Comparison of ENCODE assay signal across 13 cellular contexts in genomic region chr4:26323807-26324206, GRCh38. TPM values are rescaled to one million over a fixed set of nuclear protein-coding genes. Genes with fewer than 3 reads are reported as not detected.
A peak's percentile ranks its signal among the peaks of the same experiment; 100 is the strongest.
DNase-seq lines count a peak whose midpoint lies in the region; ATAC-seq, FAIRE-seq and TF ChIP-seq lines count a peak whose summit lies in the region.
"Had no signal": no experiment of that assay in that cellular context is flagged by ENCODE, and none has a peak within 500 bp of the region (broad histone marks: within the 10 kb centered on the region; RNA-seq: fewer than 3 reads in every experiment).

No MANE protein-coding gene starts in this region.

- no peak overlapping the region for H4K8ac ChIP-seq in H1 (ENCODE audit: extremely low read depth, insufficient read depth, low read length)

- H3K9me3 ChIP-seq in OCI-LY7 (ENCODE audit: low read length) (no peaks in the 10 kb centered on the region), H1 (ENCODE audit: insufficient read depth in 2 of 2, low read depth in 1 of 2, low read length in 1 of 2) (no peaks in the 10 kb centered on the region)
- H3K9me3 ChIP-seq: A549, lower lobe of right lung, right atrium auricular region had no signal

- TF ChIP-seq EP300 in H1 (IDR thresholded peaks at IDR 0.05; ENCODE audit: borderline replicate concordance in 1 of 2, low read depth in 2 of 2, low read length in 2 of 2): no peak

- TF ChIP-seq CTCF in OCI-LY7 (conservative IDR thresholded peaks at IDR 0.05; ENCODE audit: low read length): 0 out of 2 replicates have a peak, but pooled peaks have one; percentile 24
- TF ChIP-seq CTCF in H1 (IDR thresholded peaks at IDR 0.05; ENCODE audit: control extremely low read depth in 1 of 3, insufficient read depth in 1 of 3, low read depth in 1 of 3, low read length in 3 of 3): no peak
- TF ChIP-seq CTCF in retinal pigment epithelial cell (conservative IDR thresholded peaks at IDR 0.05; ENCODE audit: low read depth, low read length): peak; percentile 7

- peaks cover 2% of the 10 kb centered on the region; the same call in 1 of the 2 replicates for H3K79me1 ChIP-seq in H1 (ENCODE audit: low read depth, low read length)

- no peak overlapping the region for H3K56ac ChIP-seq in H1 (replicated peaks; ENCODE audit: insufficient read length, low read depth, low read length)

- FAIRE-seq in H1 (lab: Jason Lieb, UNC): no peak
- FAIRE-seq in HTR-8/SVneo (lab: Jason Lieb, UNC): no peak
- FAIRE-seq: A549 had no signal

- no peak for TF ChIP-seq POLR2A in H1 (IDR thresholded peaks at IDR 0.05; ENCODE audit: control extremely low read depth in 1 of 2, low read depth in 2 of 2, low read length in 2 of 2)

- H3K27ac ChIP-seq in OCI-LY7 (ENCODE audit: low read depth, low read length, poor library complexity, severe bottlenecking) (no peak overlapping the region), H1 (ENCODE audit: low read depth, low read length) (no peak overlapping the region)
- H3K27ac ChIP-seq: A549, lower lobe of right lung, right atrium auricular region had no signal

- H3K27me3 ChIP-seq in H1 (replicated peaks in 1 of 4; ENCODE audit: control insufficient read depth in 3 of 4, extremely low read depth in 1 of 4, insufficient read depth in 3 of 4, low read length in 3 of 4): no peaks in the 10 kb centered on the region
- H3K27me3 ChIP-seq: right atrium auricular region had no signal

- POLR2A ChIA-PET in OCI-LY7 (lab: Charles Lee): no interaction called here
- POLR2A ChIA-PET in H1 (lab: Charles Lee; ENCODE audit: partially characterized antibody): no interaction called here

- H3K4me2 ChIP-seq in OCI-LY7 (ENCODE audit: low read length): peak overlapping the region; percentile 93
- H3K4me2 ChIP-seq in H1 (ENCODE audit: insufficient read depth in 1 of 2, low read depth in 2 of 2, low read length in 2 of 2): peak overlapping the region; percentile 63 to 71; a peak in 3 of 4 replicates
- H3K4me2 ChIP-seq: A549 had no signal

- peaks cover 43% of the 10 kb centered on the region for H3K4me1 Mint-ChIP-seq in activated CD4-positive, alpha-beta T cell treated with anti-CD3 and anti-CD28 coated beads, Interleukin-2, amount 10 ng/mL, durations not matched to agents 24 days and 14 days

- H2BK15ac ChIP-seq in H1 (ENCODE audit: low read length): no peak overlapping the region

- H4K20me1 ChIP-seq in OCI-LY7 (ENCODE audit: insufficient read depth, low read length): peaks cover 38% of the 10 kb centered on the region
- H4K20me1 ChIP-seq in H1 (replicated peaks in 1 of 2; ENCODE audit: control insufficient read depth in 1 of 2, insufficient read depth in 2 of 2, low read length in 2 of 2): peaks cover 27 to 42% of the 10 kb centered on the region in 2 experiments

- intact Hi-C loops in activated CD4-positive, alpha-beta T cell treated with anti-CD3 and anti-CD28 coated beads, Interleukin-2, amount 10 ng/mL, durations not matched to agents 24 days and 14 days (cut with micrococcal nuclease): loop anchor here (2.0 to 5.0 kb wide), 3 partner anchors 295 to 533 kb away; no protein-coding TSS in a partner anchor
- intact Hi-C loops in OCI-LY7 (cut with micrococcal nuclease; ENCODE audit: unreplicated experiment): loop anchor here (1.0 to 10.0 kb wide), 9 partner anchors 242 to 691 kb away; partner anchors contain the start of genes SMIM20 and TBC1D19

- no peaks in the 10 kb centered on the region for H3K9me2 ChIP-seq in OCI-LY7 (ENCODE audit: insufficient read depth, low read length)

- ATAC-seq in GM19452 (IDR thresholded peaks at IDR 0.05; ENCODE audit: unreplicated experiment) (no peak), HG03139 (IDR thresholded peaks at IDR 0.05; ENCODE audit: unreplicated experiment) (no peak)
- ATAC-seq: A549, lower lobe of right lung had no signal

- H3K27me3 Mint-ChIP-seq in activated CD4-positive, alpha-beta T cell treated with anti-CD3 and anti-CD28 coated beads, Interleukin-2, amount 10 ng/mL, durations not matched to agents 24 days and 14 days: peaks cover 3% of the 10 kb centered on the region

- peaks cover 23% of the 10 kb centered on the region for H3K4me1 ChIP-seq in OCI-LY7 (ENCODE audit: insufficient read depth, low read length, poor library complexity, severe bottlenecking)
- H3K4me1 ChIP-seq in H1 (replicated peaks in 1 of 4; ENCODE audit: control insufficient read depth in 3 of 4, insufficient read depth in 4 of 4, low read length in 3 of 4): peaks cover 0 to 7% (median 4%) of the 10 kb centered on the region in 4 experiments; a peak in 6 of 7 replicates

- no peak for TF ChIP-seq RAD21 in H1 (IDR thresholded peaks at IDR 0.05 in 1 of 2, conservative IDR thresholded peaks at IDR 0.05 in 1 of 2; ENCODE audit: low read depth in 2 of 2, low read length in 2 of 2)

- no TSS peak for BruUV-seq in OCI-LY7 (replicated peaks; lab: Mats Ljungman, UMichigan)

- no peak overlapping the region for H2BK12ac ChIP-seq in H1 (ENCODE audit: low read depth, low read length)

- CTCF ChIA-PET in OCI-LY7 (lab: Charles Lee; ENCODE audit: unreplicated experiment) (no interaction called here), H1 (lab: Charles Lee; ENCODE audit: partially characterized antibody) (interaction anchor here (0.6 to 2.2 kb wide), 7 partner anchors 22 to 262 kb away, joined by 3 to 7 read pairs (median 5); no protein-coding TSS in a partner anchor)

- H2BK120ac ChIP-seq in H1 (replicated peaks; ENCODE audit: low read depth, low read length): no peak overlapping the region

- no peaks in the 10 kb centered on the region for H3K9me3 Mint-ChIP-seq in activated CD4-positive, alpha-beta T cell treated with anti-CD3 and anti-CD28 coated beads, Interleukin-2, amount 10 ng/mL, durations not matched to agents 24 days and 14 days

- H3K79me2 ChIP-seq in OCI-LY7 (ENCODE audit: insufficient read depth, low read depth, low read length) (peaks cover 75% of the 10 kb centered on the region), H1 (ENCODE audit: control insufficient read depth in 1 of 2, insufficient read depth in 2 of 2, low read length in 2 of 2) (peaks cover 71 to 76% of the 10 kb centered on the region in 2 experiments)

- no peak overlapping the region for H4K91ac ChIP-seq in H1 (replicated peaks; ENCODE audit: insufficient read length, low read length)

- peak overlapping the region; percentile 98 for H3K4me3 Mint-ChIP-seq in activated CD4-positive, alpha-beta T cell treated with anti-CD3 and anti-CD28 coated beads, Interleukin-2, amount 10 ng/mL, durations not matched to agents 24 days and 14 days

- H3K4me3 ChIP-seq in OCI-LY7 (ENCODE audit: low read depth, low read length, poor library complexity, severe bottlenecking) (no peak overlapping the region), H1 (ENCODE audit: extremely low read depth in 1 of 4, insufficient read depth in 2 of 4, low read depth in 3 of 4, low read length in 4 of 4) (peak overlapping the region in 1 of 4 experiments; percentile 95; a peak in 2 of 8 replicates), retinal pigment epithelial cell (ENCODE audit: low read length) (no peak overlapping the region)
- H3K4me3 ChIP-seq: A549, right atrium auricular region had no signal

- H3K23ac ChIP-seq in H1 (ENCODE audit: insufficient read length): no peak overlapping the region

- H3K36me3 Mint-ChIP-seq in activated CD4-positive, alpha-beta T cell treated with anti-CD3 and anti-CD28 coated beads, Interleukin-2, amount 10 ng/mL, durations not matched to agents 24 days and 14 days (ENCODE audit: low read depth): peaks cover 62% of the 10 kb centered on the region

- no peak overlapping the region for H2AK5ac ChIP-seq in H1 (ENCODE audit: low read depth, low read length)

- no peak overlapping the region for H3K18ac ChIP-seq in H1 (ENCODE audit: extremely low read depth, low read length)

- H2AFZ ChIP-seq in OCI-LY7 (ENCODE audit: low read length) (no peak overlapping the region), H1 (ENCODE audit: low read length) (no peak overlapping the region)

- no peak overlapping the region for H4K5ac ChIP-seq in H1 (ENCODE audit: insufficient read length, low read depth, low read length)

- no peak overlapping the region for H3K9ac ChIP-seq in H1 (replicated peaks in 1 of 4; ENCODE audit: extremely low read depth in 1 of 4, low read depth in 3 of 4, low read length in 3 of 4)

- H3K23me2 ChIP-seq in H1 (ENCODE audit: low read depth, low read length): peaks cover 2% of the 10 kb centered on the region

- H3K14ac ChIP-seq in H1 (ENCODE audit: insufficient read length): no peak overlapping the region

- 81% methylated on average over 2 of the region's 2 CpGs; no CpG with 5 or more reads in 1 of the 2 experiments for WGBS in H1 (ENCODE audit: extremely low coverage in 1 of 2, insufficient coverage in 1 of 2, insufficient read length in 1 of 2, insufficient replicate concordance in 2 of 2, low coverage in 1 of 2, low lambda C conversion rate in 2 of 2, missing lambda C conversion rate in 1 of 2), 2 experiments

- peak overlapping the region; percentile 88 for H3K27ac Mint-ChIP-seq in activated CD4-positive, alpha-beta T cell treated with anti-CD3 and anti-CD28 coated beads, Interleukin-2, amount 10 ng/mL, durations not matched to agents 24 days and 14 days

- H3K4ac ChIP-seq in H1 (replicated peaks; ENCODE audit: insufficient read length, low read depth, low read length): no peak overlapping the region

- no peak overlapping the region for H2BK5ac ChIP-seq in H1 (ENCODE audit: low read depth, low read length)

- DNase-seq in activated CD4-positive, alpha-beta T cell treated with anti-CD3 and anti-CD28 coated beads, Interleukin-2, amount 10 ng/mL, durations not matched to agents 24 days and 14 days: no peak
- no peak for DNase-seq in activated CD4-positive, alpha-beta T cell treated with anti-CD3 and anti-CD28 coated beads, Interleukin-2, amount 50 U/mL, for 4 hours
- DNase-seq in OCI-LY7 (ENCODE audit: low spot score) (no peak), H1 (ENCODE audit: low read depth in 1 of 2, low spot score in 2 of 2) (no peak), retinal pigment epithelial cell (ENCODE audit: low read depth) (no peak), HTR-8/SVneo (ENCODE audit: insufficient read length, low spot score) (no peak)
- DNase-seq: activated gamma-delta T cell treated with Interleukin-2 at 50 U/mL for 16 hours, lower lobe of right lung, NCI-H69 had no signal

- no peak overlapping the region for H2BK20ac ChIP-seq in H1 (ENCODE audit: low read length)

- no peaks in the 10 kb centered on the region for H3K36me3 ChIP-seq in OCI-LY7 (ENCODE audit: insufficient read depth, low read length)
- no peaks in the 10 kb centered on the region for H3K36me3 ChIP-seq in H1 (ENCODE audit: control insufficient read depth in 2 of 4, insufficient read depth in 4 of 4, low read length in 3 of 4)
- H3K36me3 ChIP-seq: lower lobe of right lung, right atrium auricular region had no signal

RNA-seq across cellular contexts. Expression of gene RBPJ, which starts 3.0 kb away (rescaled TPM):
- 539 and 547 TPM in 2 replicates for total RNA-seq in activated CD4-positive, alpha-beta T cell treated with anti-CD3 and anti-CD28 coated beads, Interleukin-2, amount 10 ng/mL, durations not matched to agents 24 days and 14 days
- total RNA-seq in OCI-LY7 (2014; rRNA removed; shearing (Covaris generic)): 33.2 and 39.9 TPM in 2 replicates
- 61.1 and 61.4 TPM in 2 replicates for total RNA-seq in OCI-LY7 (2022)
- total RNA-seq in H1 (2021; fragmentation: NEBNext Ultra II Directional; extraction: Animal tissue kit (Norgen Biotek cat#: 25700)): 202 and 217 TPM in 2 replicates
- 58.2 and 65.5 TPM in 2 replicates for polyA plus RNA-seq in H1 (2011; rRNA removed)
- polyA plus RNA-seq in H1 (2011; cell fraction: cytosol; rRNA removed): 80.3 TPM
- polyA plus RNA-seq in H1 (2011; cell fraction: nucleus; rRNA removed): 94.0 TPM
- polyA plus RNA-seq in H1 (2012, experiment 1 of 2): 73.6 to 109 TPM (median 89.5 TPM) in 4 replicates
- 7.1 TPM for polyA plus RNA-seq in H1 (2012, experiment 2 of 2)
- 140 TPM for polyA plus RNA-seq in H1 (2013, experiment 1 of 2)
- polyA plus RNA-seq in H1 (2013, experiment 2 of 2): 139 TPM
- polyA minus RNA-seq in H1 (2011; rRNA and poly(A)+ RNA removed): 109 and 131 TPM in 2 replicates
- polyA minus RNA-seq in H1 (2011; cell fraction: cytosol; rRNA and poly(A)+ RNA removed): 86.8 TPM
- polyA minus RNA-seq in H1 (2011; cell fraction: nucleus; rRNA and poly(A)+ RNA removed): 208 TPM

Comparison
In these comparisons a context has a peak if more than half of its experiments do, and no peak if none do; other contexts are left out.
1. CTCF ChIP-seq: peak in OCI-LY7 (single experiment) and retinal pigment epithelial cell (single experiment); none in H1 (0 of 3).